ENCODE assay signal across 9 cellular contexts in genomic region chr9:5303840-5304795, GRCh38. TPM values are rescaled to one million over a fixed set of nuclear protein-coding genes. Genes with fewer than 3 reads are reported as not detected.
DNase-seq lines count a peak whose midpoint lies in the region; ATAC-seq, FAIRE-seq and TF ChIP-seq lines count a peak whose summit lies in the region.
"Not testable (repeated sequence)": the region's sequence is repeated elsewhere in the genome, so short reads cannot be mapped to it uniquely, and the experiment has no call there.
"Had no signal": no experiment of that assay in that cellular context is flagged by ENCODE, and none has a peak within 500 bp of the region (broad histone marks: within the 10 kb centered on the region; RNA-seq: fewer than 3 reads in every experiment).

A gene with protein sequence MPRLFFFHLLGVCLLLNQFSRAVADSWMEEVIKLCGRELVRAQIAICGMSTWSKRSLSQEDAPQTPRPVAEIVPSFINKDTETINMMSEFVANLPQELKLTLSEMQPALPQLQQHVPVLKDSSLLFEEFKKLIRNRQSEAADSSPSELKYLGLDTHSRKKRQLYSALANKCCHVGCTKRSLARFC (minus strand): TSS chr9:5304716. CDS start chr9:5304580, 136 bp downstream.

- not testable (repeated sequence) for H4K20me1 ChIP-seq in GM12878 (ENCODE audit: control insufficient read depth, insufficient read depth)

- peak within 1 kb of the TSS; percentile 87 to 89 for H3K27ac Mint-ChIP-seq in T-cell
- H3K27ac Mint-ChIP-seq in immature natural killer cell: peak within 1 kb of the TSS in 3 of 6 donors; percentile 18 to 36 (median 23)

- TF ChIP-seq RAD21 in GM12878 (IDR thresholded peaks at IDR 0.05; ENCODE audit: insufficient read depth, low read depth, low read length): not testable (repeated sequence)

- not testable (repeated sequence) for TF ChIP-seq CTCF in GM12878 (IDR thresholded peaks at IDR 0.05 in 2 of 3, conservative IDR thresholded peaks at IDR 0.05 in 1 of 3; ENCODE audit: control insufficient read depth in 2 of 3, extremely low read depth in 1 of 3, insufficient read depth in 1 of 3, low read depth in 3 of 3, low read length in 3 of 3)

- DNase-seq in DMS53 (lab: John Stamatoyannopoulos, UW): peak; percentile 58
- peak in 7 of 34 experiments; percentile 1 to 39 (median 13) for DNase-seq in T-cell
- DNase-seq in GM12878 (ENCODE audit: low read depth, low spot score); sciatic nerve (ENCODE audit: low spot score): not testable (repeated sequence)
- DNase-seq in immature natural killer cell: peak; percentile 19 to 40 (median 39)

- intact Hi-C loops in GM12878 (cut with micrococcal nuclease; ENCODE audit: unreplicated experiment); sciatic nerve (cut with DNase I): not testable (repeated sequence)

- not testable (repeated sequence) for H3K27me3 ChIP-seq in GM12878 (replicated peaks in 1 of 2; ENCODE audit: control insufficient read depth in 2 of 2, insufficient read depth in 2 of 2, low read length in 1 of 2)

- CTCF ChIA-PET in T-cell (lab: Charles Lee); GM12878 (lab: Yijun Ruan, JAX): not testable (repeated sequence)

- not testable (repeated sequence) for H3K27ac ChIP-seq in GM12878 (ENCODE audit: control insufficient read depth, insufficient read depth)

- SMC1A ChIA-PET in GM12878 (lab: Charles Lee; ENCODE audit: uncharacterized antibody, unreplicated experiment): not testable (repeated sequence)

- ATAC-seq in GM19395 (IDR thresholded peaks at IDR 0.05; ENCODE audit: unreplicated experiment) (peak; percentile 99), HG02763 (IDR thresholded peaks at IDR 0.05; ENCODE audit: unreplicated experiment) (peak; percentile 98), HG03521 (IDR thresholded peaks at IDR 0.05; ENCODE audit: unreplicated experiment) (peak; percentile 99), T-cell (replicated peaks in 1 of 4) (peak; percentile 98 to 99 (median 98)), GM12878 (peak; percentile 100), sciatic nerve (peak; percentile 99)

- not testable (repeated sequence) for TF ChIP-seq EP300 in GM12878 (IDR thresholded peaks at IDR 0.05; ENCODE audit: borderline replicate concordance in 1 of 2, control insufficient read depth in 1 of 2, low read depth in 2 of 2, low read length in 2 of 2)

- 7% methylated on average over 15 of the region's 50 CpGs for WGBS in GM12878 (ENCODE audit: insufficient coverage, insufficient replicate concordance, low lambda C conversion rate, missing lambda C conversion rate)

- H3K36me3 Mint-ChIP-seq in T-cell, immature natural killer cell: not testable (repeated sequence)

- peak within 1 kb of the TSS; percentile 68 for H2AFZ ChIP-seq in GM12878 (ENCODE audit: control insufficient read depth, low read depth, low read length)

- in situ Hi-C loops in GM12878 (cut with MboI): not testable (repeated sequence)

- not testable (repeated sequence) for H3K9me3 Mint-ChIP-seq in T-cell, immature natural killer cell

- H3K27me3 Mint-ChIP-seq in T-cell; immature natural killer cell (ENCODE audit: low read depth in 3 of 3): not testable (repeated sequence)

- H3K4me1 Mint-ChIP-seq in T-cell (peaks cover 35 to 42% (median 40%) of the 10 kb centered on the region in 3 donors), immature natural killer cell (peaks cover 13 to 28% of the 10 kb centered on the region in 2 donors)

- not testable (repeated sequence) for H3K9me3 ChIP-seq in GM12878 (replicated peaks; ENCODE audit: control insufficient read depth, insufficient read depth, low read length)

- FAIRE-seq in GM12878 (lab: Jason Lieb, UNC): peak; percentile 100

- H3K4me1 ChIP-seq in GM12878 (ENCODE audit: control insufficient read depth, insufficient read depth, low read length): not testable (repeated sequence)

- H3K36me3 ChIP-seq in GM12878 (ENCODE audit: control insufficient read depth in 2 of 2, insufficient read depth in 2 of 2, low read length in 1 of 2): not testable (repeated sequence)

- TF ChIP-seq POLR2A in GM12878 (IDR thresholded peaks at IDR 0.05; ENCODE audit: low read depth, low read length): not testable (repeated sequence)

- not testable (repeated sequence) for BruUV-seq in GM12878 (replicated peaks; lab: Mats Ljungman, UMichigan)

- H3K9ac ChIP-seq in GM12878 (ENCODE audit: control insufficient read depth, insufficient read depth, low read length): not testable (repeated sequence)

- not testable (repeated sequence) for H3K4me2 ChIP-seq in GM12878 (ENCODE audit: control insufficient read depth, insufficient read depth)

- H3K4me3 ChIP-seq in GM12878: not testable (repeated sequence)

- POLR2A ChIA-PET in T-cell (lab: Charles Lee); GM12878 (lab: Charles Lee): not testable (repeated sequence)

- not testable (repeated sequence) for H3K79me2 ChIP-seq in GM12878 (ENCODE audit: control insufficient read depth, insufficient read depth, low read length)

- RAD21 ChIA-PET in GM12878 (lab: Charles Lee; ENCODE audit: unreplicated experiment): interaction anchor here (0.6 kb wide), 1 partner anchor 287 kb away, joined by 3 read pairs; no protein-coding TSS in a partner anchor

- H3K4me3 Mint-ChIP-seq in T-cell (peak within 1 kb of the TSS; percentile 47 to 71 (median 61)), immature natural killer cell (peak within 1 kb of the TSS; percentile 41 to 75 (median 72))

RNA-seq across cellular contexts. Expression of the gene that starts here (rescaled TPM):
- total RNA-seq in T-cell (1 to 10 TPM in 3 of 5 donors, under 1 TPM in 2; 0.86 to 4.6 (median 4.5) TPM), GM12878 (2014; rRNA removed) (5.8 and 6.0 TPM in 2 replicates), GM12878 (2014; rRNA removed; fragmentation: Illumina TruSeq; extraction: Trizol) (5.9 and 7.1 TPM in 2 replicates), GM12878 (2021) (3.3 and 3.9 TPM in 2 replicates), sciatic nerve (not detected)
- 0.88 and 2.2 TPM in 2 replicates for total RNA-seq in GM12878 (2013; cell fraction: nucleolus; rRNA removed)
- polyA plus RNA-seq in GM12878 (2011; ENCODE audit: low read depth): 1.4 TPM
- polyA plus RNA-seq in GM12878 (2011; rRNA removed) (5.3 and 6.1 TPM in 2 replicates), GM12878 (2014; fragmentation: Illumina TruSeq; extraction: Trizol) (4.4 and 6.6 TPM in 2 replicates), GM12878 (2014; fragmentation: Nextera tagmentation; extraction: Ambion mirVana) (10 to 100 TPM; 15.0 to 15.7 TPM), GM12878 (2014; rRNA removed) (4.7 and 5.4 TPM in 2 replicates), GM12878 (2016; fragmentation: Nextera tagmentation; extraction: Ambion mirVana) (1 to 10 TPM; 6.1 to 8.3 TPM), immature natural killer cell (1 to 10 TPM; 1.3 to 6.9 (median 5.5) TPM)
- 1.4 and 1.9 TPM in 2 replicates for polyA plus RNA-seq in GM12878 (2011; cell fraction: cytosol; rRNA removed)
- 0.84 and 0.97 TPM in 2 replicates for polyA plus RNA-seq in GM12878 (2011; cell fraction: nucleus; rRNA removed)
- 2.8 and 2.9 TPM in 2 replicates for polyA plus RNA-seq in GM12878 (2012)
- 0.41 and 0.88 TPM in 2 replicates for polyA minus RNA-seq in GM12878 (2011; rRNA and poly(A)+ RNA removed)
- not detected in 2 replicates for polyA minus RNA-seq in GM12878 (2011; cell fraction: cytosol; rRNA and poly(A)+ RNA removed)
- 0.60 and 0.67 TPM in 2 replicates for polyA minus RNA-seq in GM12878 (2011; cell fraction: nucleus; rRNA and poly(A)+ RNA removed)
- total RNA-seq: subcutaneous adipose tissue had no signal

Comparison
In these comparisons a context has a peak if more than half of its experiments do, and no peak if none do; other contexts are left out.
1. Peak in ATAC-seq in sciatic nerve; RNA of the gene not detected or under 1 TPM.